ENCODE assay signal across 11 cellular contexts in the genomic region with DNA sequence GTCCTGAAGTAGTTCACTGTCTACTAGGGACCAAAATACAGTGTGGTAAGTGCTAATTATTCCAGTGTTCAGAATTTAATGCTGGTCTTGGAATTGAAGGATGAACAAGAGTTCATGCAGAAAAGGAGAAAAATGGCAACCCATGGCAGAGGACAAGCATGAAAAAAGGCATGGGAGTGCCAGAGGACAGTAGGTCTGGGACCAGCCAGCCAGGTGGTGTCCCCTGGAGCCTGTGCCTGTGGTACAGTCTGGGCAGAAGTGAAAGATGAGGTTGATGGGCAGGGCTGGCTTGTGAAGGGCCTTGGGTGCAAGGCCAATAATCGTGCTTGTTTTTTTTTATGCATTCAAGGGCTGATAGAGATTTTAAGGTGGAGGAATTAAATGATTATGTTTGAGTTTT. TPM values are rescaled to one million over a fixed set of nuclear protein-coding genes. Genes with fewer than 3 reads are reported as not detected.
A peak's percentile ranks its signal among the peaks of the same experiment; 100 is the strongest.
DNase-seq lines count a peak whose midpoint lies in the region; ATAC-seq, FAIRE-seq and TF ChIP-seq lines count a peak whose summit lies in the region.
"Had no signal": no experiment of that assay in that cellular context is flagged by ENCODE, and none has a peak within 500 bp of the region (broad histone marks: within the 10 kb centered on the region; RNA-seq: fewer than 3 reads in every experiment).

No MANE protein-coding gene starts in this region.

- ATAC-seq in GM18868 (IDR thresholded peaks at IDR 0.05; ENCODE audit: unreplicated experiment) (peak; percentile 37), GM21528 (IDR thresholded peaks at IDR 0.05; ENCODE audit: low FRiP score, unreplicated experiment) (peak; percentile 52), HG03196 (IDR thresholded peaks at IDR 0.05; ENCODE audit: unreplicated experiment) (peak; percentile 59), GM21360 (IDR thresholded peaks at IDR 0.05; ENCODE audit: unreplicated experiment) (no peak)

- no peak for TF ChIP-seq CTCF in kidney (IDR thresholded peaks at IDR 0.05; ENCODE audit: borderline replicate concordance, extremely low read depth, insufficient read depth)

- peaks cover 64 to 93% of the 10 kb centered on the region in 2 donors for H3K4me1 Mint-ChIP-seq in immature natural killer cell

- peaks cover 6 to 13% (median 12%) of the 10 kb centered on the region in 3 donors for H3K36me3 Mint-ChIP-seq in immature natural killer cell

- no peaks in the 10 kb centered on the region for H3K4me1 ChIP-seq in kidney (ENCODE audit: control insufficient read depth in 1 of 2, insufficient read depth in 1 of 2, low read depth in 1 of 2, low read length in 2 of 2)

- peak overlapping the region; percentile 1 to 42 (median 36) for H3K27ac Mint-ChIP-seq in immature natural killer cell

- H3K4me3 ChIP-seq in kidney (ENCODE audit: low read length in 2 of 2) = no peak overlapping the region
- H3K4me3 ChIP-seq: cardiac muscle cell, skin epidermis had no signal

- H3K9me3 Mint-ChIP-seq in immature natural killer cell = no peaks in the 10 kb centered on the region

- H3K27me3 Mint-ChIP-seq in immature natural killer cell (ENCODE audit: low read depth in 3 of 3) = peaks cover 0 to 2% (median 0%) of the 10 kb centered on the region in 3 donors

- DNase-seq in immature natural killer cell (no peak), kidney (no peak), UCSD-AML1 (lab: John Stamatoyannopoulos, UW; ENCODE audit: unreplicated experiment) (no peak), SK-N-DZ (ENCODE audit: low spot score) (no peak)
- DNase-seq: activated T-cell treated with anti-CD3 and anti-CD28 coated beads, Interleukin-2, amount 50 U/mL, for 1 hour had no signal

- H3K4me3 Mint-ChIP-seq in immature natural killer cell = peak overlapping the region in 2 of 5 donors; percentile 15 to 34

- H3K27ac ChIP-seq in kidney (ENCODE audit: low read depth in 2 of 2, low read length in 2 of 2) = no peak overlapping the region
- H3K27ac ChIP-seq: cardiac muscle cell, skin epidermis had no signal

- intact Hi-C loops in kidney (cut with DNase I) = no loop called here

- no peaks in the 10 kb centered on the region for H3K36me3 ChIP-seq in kidney (ENCODE audit: control insufficient read depth in 1 of 2, insufficient read depth in 2 of 2, low read length in 2 of 2)
- H3K36me3 ChIP-seq: cardiac muscle cell had no signal

- no peaks in the 10 kb centered on the region for H3K9me3 ChIP-seq in kidney (ENCODE audit: control insufficient read depth in 1 of 2, low read length in 2 of 2)

- no peak overlapping the region for H3K9ac ChIP-seq in kidney (ENCODE audit: low read length in 2 of 2)

- no peak for FAIRE-seq in kidney (lab: Jason Lieb, UNC)

RNA-seq across cellular contexts. Expression of gene C12orf75, which starts 21.0 kb away (rescaled TPM):
- polyA plus RNA-seq in immature natural killer cell = 100 to 1,000 TPM; 256 to 395 (median 277) TPM
- 127 TPM for total RNA-seq in kidney
- polyA plus RNA-seq in kidney (ENCODE audit: insufficient read depth, low read depth, low replicate concordance) = 107 TPM
- 55.9 and 57.1 TPM in 2 replicates for polyA plus RNA-seq in SK-N-DZ (2014; cell fraction: cytosol; rRNA removed)
- 39.7 and 41.7 TPM in 2 replicates for polyA plus RNA-seq in SK-N-DZ (2014; cell fraction: nucleus; rRNA removed)
